Comparison of ENCODE assay signal across 16 cellular contexts in the genomic region with DNA sequence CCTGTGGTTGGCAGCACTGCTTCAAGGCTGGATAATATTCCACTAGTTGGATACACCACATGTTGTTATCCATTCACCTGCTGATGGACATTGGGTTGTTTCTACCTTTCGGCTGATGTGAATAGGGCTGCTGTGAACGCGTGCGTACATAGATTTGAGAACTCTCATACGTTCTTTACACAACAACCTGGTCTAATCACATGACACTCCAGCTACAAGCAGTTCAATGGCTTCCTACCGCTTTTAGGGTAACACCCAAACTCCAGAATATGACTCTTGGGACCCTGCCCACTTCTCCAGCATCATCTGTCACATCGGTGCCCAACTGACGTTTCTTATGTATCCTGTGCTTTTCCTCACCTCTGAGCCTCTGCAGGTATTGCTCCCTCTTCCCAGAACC.
A peak's percentile ranks its signal among the peaks of the same experiment; 100 is the strongest.
DNase-seq lines count a peak whose midpoint lies in the region; ATAC-seq and FAIRE-seq lines count a peak whose summit lies in the region.
"Had no signal": no experiment of that assay in that cellular context is flagged by ENCODE, and none has a peak within 500 bp of the region (broad histone marks: within the 10 kb centered on the region; RNA-seq: fewer than 3 reads in every experiment).

No MANE protein-coding gene starts in this region.

- peak overlapping the region; percentile 31 to 50 for H3K4me3 ChIP-seq in CD4-positive, alpha-beta memory T cell (ENCODE audit: low read length in 2 of 2)
- H3K4me3 ChIP-seq: SJCRH30 had no signal

- DNase-seq in CD4-positive, alpha-beta memory T cell, result no peak
- no peak for DNase-seq in GM19239 (ENCODE audit: insufficient read length, low spot score)
- DNase-seq in activated T-helper 1 cell treated with anti-CD3 and anti-CD28 coated beads, Interleukin-12 subunit alpha, Interleukin-12 subunit beta, Interleukin-2, Interleukin-4 antibody, amounts not matched to agents 30 ng/mL and 10 ng/mL and 1 ng/mL, durations not matched to agents 14 hours and 24 hours and 36 hours (ENCODE audit: low spot score), result no peak
- DNase-seq in naive thymus-derived CD8-positive, alpha-beta T cell, result no peak
- no peak for DNase-seq in GF-D8 (lab: John Stamatoyannopoulos, UW)
- no peak for DNase-seq in OCI-M1 (lab: John Stamatoyannopoulos, UW)
- DNase-seq in NCI-H526 treated with DMSO at 0.1 percent for 48 hours (lab: John Stamatoyannopoulos, UW), result no peak
- no peak for DNase-seq in NCI-H446 (lab: John Stamatoyannopoulos, UW)
- DNase-seq: EL; erythroblast; NCI-H1417; NCI-H2227 treated with DMSO at 0.1 percent for 48 hours; SJCRH30; stimulated activated CD4-positive, alpha-beta T cell treated with anti-CD3 and anti-CD28 coated beads, Interleukin-4, amount 100 ng/mL, for 4 hours had no signal

- FAIRE-seq in GM19239 (lab: Jason Lieb, UNC), result peak; percentile 58
- FAIRE-seq: islet of Langerhans had no signal

- H3K4me1 Mint-ChIP-seq in CD4-positive, alpha-beta memory T cell, result peaks cover 63 to 89% (median 80%) of the 10 kb centered on the region in 4 donors
- H3K4me1 Mint-ChIP-seq in activated T-helper 1 cell treated with anti-CD3 and anti-CD28 coated beads, Interleukin-12 subunit alpha, Interleukin-12 subunit beta, Interleukin-2, Interleukin-4 antibody, amounts not matched to agents 30 ng/mL and 10 ng/mL and 1 ng/mL, durations not matched to agents 14 hours and 24 hours and 36 hours (ENCODE audit: low read depth), result peaks cover 86% of the 10 kb centered on the region
- H3K4me1 Mint-ChIP-seq in naive thymus-derived CD8-positive, alpha-beta T cell, result peaks cover 42 to 100% (median 97%) of the 10 kb centered on the region in 4 donors

- H3K27me3 Mint-ChIP-seq in CD4-positive, alpha-beta memory T cell, result no peaks in the 10 kb centered on the region
- no peaks in the 10 kb centered on the region for H3K27me3 Mint-ChIP-seq in activated T-helper 1 cell treated with anti-CD3 and anti-CD28 coated beads, Interleukin-12 subunit alpha, Interleukin-12 subunit beta, Interleukin-2, Interleukin-4 antibody, amounts not matched to agents 30 ng/mL and 10 ng/mL and 1 ng/mL, durations not matched to agents 14 hours and 24 hours and 36 hours (ENCODE audit: insufficient read depth)
- no peaks in the 10 kb centered on the region for H3K27me3 Mint-ChIP-seq in naive thymus-derived CD8-positive, alpha-beta T cell

- peak overlapping the region; percentile 89 to 100 (median 98) for H3K27ac Mint-ChIP-seq in CD4-positive, alpha-beta memory T cell
- peak overlapping the region; percentile 85 for H3K27ac Mint-ChIP-seq in activated T-helper 1 cell treated with anti-CD3 and anti-CD28 coated beads, Interleukin-12 subunit alpha, Interleukin-12 subunit beta, Interleukin-2, Interleukin-4 antibody, amounts not matched to agents 30 ng/mL and 10 ng/mL and 1 ng/mL, durations not matched to agents 14 hours and 24 hours and 36 hours
- H3K27ac Mint-ChIP-seq in naive thymus-derived CD8-positive, alpha-beta T cell, result peak overlapping the region; percentile 90 to 100 (median 99)

- H3K9me3 ChIP-seq in CD4-positive, alpha-beta memory T cell (ENCODE audit: control insufficient read depth in 1 of 2, low read length in 2 of 2), result no peaks in the 10 kb centered on the region
- H3K9me3 ChIP-seq: SJCRH30 had no signal

- peaks cover 0 to 2% (median 0%) of the 10 kb centered on the region in 8 donors for H3K9me3 Mint-ChIP-seq in CD4-positive, alpha-beta memory T cell
- no peaks in the 10 kb centered on the region for H3K9me3 Mint-ChIP-seq in activated T-helper 1 cell treated with anti-CD3 and anti-CD28 coated beads, Interleukin-12 subunit alpha, Interleukin-12 subunit beta, Interleukin-2, Interleukin-4 antibody, amounts not matched to agents 30 ng/mL and 10 ng/mL and 1 ng/mL, durations not matched to agents 14 hours and 24 hours and 36 hours
- no peaks in the 10 kb centered on the region for H3K9me3 Mint-ChIP-seq in naive thymus-derived CD8-positive, alpha-beta T cell

- POLR2A ChIA-PET in CD4-positive, alpha-beta memory T cell (lab: Charles Lee; ENCODE audit: partially characterized antibody), result interaction anchor here (1.1 to 11.1 kb wide), 8 partner anchors 9 to 278 kb away, joined by 3 to 459 read pairs (median 14); partner anchors contain the start of gene FHIP2A
- POLR2A ChIA-PET in naive thymus-derived CD8-positive, alpha-beta T cell (lab: Charles Lee), result interaction anchor here (1.1 to 18.4 kb wide), 5 partner anchors 8 to 72 kb away, joined by 3 to 654 read pairs (median 5); no protein-coding TSS in a partner anchor

- intact Hi-C loops in CD4-positive, alpha-beta memory T cell (cut with micrococcal nuclease), result loop anchor here (5.0 kb wide), 3 partner anchors 241 to 394 kb away; partner anchors contain the start of genes FHIP2A and TRUB1
- intact Hi-C loops in activated T-helper 1 cell treated with anti-CD3 and anti-CD28 coated beads, Interleukin-12 subunit alpha, Interleukin-12 subunit beta, Interleukin-2, Interleukin-4 antibody, amounts not matched to agents 30 ng/mL and 10 ng/mL and 1 ng/mL, durations not matched to agents 14 hours and 24 hours and 36 hours (cut with micrococcal nuclease), result loop anchor here (5.0 kb wide), 2 partner anchors 371 to 394 kb away; partner anchors contain the start of genes CCDC186 and TRUB1

- H3K36me3 Mint-ChIP-seq in CD4-positive, alpha-beta memory T cell, result peaks cover 0 to 4% of the 10 kb centered on the region in 2 donors
- H3K36me3 Mint-ChIP-seq in activated T-helper 1 cell treated with anti-CD3 and anti-CD28 coated beads, Interleukin-12 subunit alpha, Interleukin-12 subunit beta, Interleukin-2, Interleukin-4 antibody, amounts not matched to agents 30 ng/mL and 10 ng/mL and 1 ng/mL, durations not matched to agents 14 hours and 24 hours and 36 hours (ENCODE audit: low read depth), result no peaks in the 10 kb centered on the region
- no peaks in the 10 kb centered on the region for H3K36me3 Mint-ChIP-seq in naive thymus-derived CD8-positive, alpha-beta T cell

- H3K27me3 ChIP-seq in CD4-positive, alpha-beta memory T cell (ENCODE audit: insufficient read depth, low read length), result no peaks in the 10 kb centered on the region
- H3K27me3 ChIP-seq: SJCRH30 had no signal

- H3K4me1 ChIP-seq in CD4-positive, alpha-beta memory T cell (ENCODE audit: insufficient read depth, low read length), result peaks cover 100% of the 10 kb centered on the region
- H3K4me1 ChIP-seq: SJCRH30 had no signal

- H3K4me3 Mint-ChIP-seq in CD4-positive, alpha-beta memory T cell, result peak overlapping the region; percentile 49 to 85 (median 76)
- H3K4me3 Mint-ChIP-seq in activated T-helper 1 cell treated with anti-CD3 and anti-CD28 coated beads, Interleukin-12 subunit alpha, Interleukin-12 subunit beta, Interleukin-2, Interleukin-4 antibody, amounts not matched to agents 30 ng/mL and 10 ng/mL and 1 ng/mL, durations not matched to agents 14 hours and 24 hours and 36 hours, result peak overlapping the region; percentile 65
- H3K4me3 Mint-ChIP-seq in naive thymus-derived CD8-positive, alpha-beta T cell, result peak overlapping the region; percentile 58 to 82 (median 72)

- ATAC-seq in naive thymus-derived CD8-positive, alpha-beta T cell, result no peak

- CTCF ChIA-PET in CD4-positive, alpha-beta memory T cell (lab: Charles Lee; ENCODE audit: partially characterized antibody), result interaction anchor here (4.6 to 14.6 kb wide), 3 partner anchors 12 to 72 kb away, joined by 21 to 241 read pairs (median 175); no protein-coding TSS in a partner anchor

- H3K36me3 ChIP-seq in CD4-positive, alpha-beta memory T cell (ENCODE audit: insufficient read depth, low read length), result no peaks in the 10 kb centered on the region
- H3K36me3 ChIP-seq: SJCRH30 had no signal

- H3K27ac ChIP-seq in CD4-positive, alpha-beta memory T cell (ENCODE audit: low read depth, low read length), result peak overlapping the region; percentile 74
- H3K27ac ChIP-seq: C4-2B, SJCRH30 had no signal
